26 cellular contexts compared by ENCODE assay signal in genomic region chr5:172745406-172745805, GRCh38.
"Had no signal": no experiment of that assay in that cellular context is flagged by ENCODE, and none has a peak within 500 bp of the region (broad histone marks: within the 10 kb centered on the region; RNA-seq: fewer than 3 reads in every experiment).

No MANE protein-coding gene starts in this region.

- H3K27me3 ChIP-seq: body of pancreas, MG63, SJSA1 had no signal

- H3K27ac ChIP-seq: SJSA1 had no signal

- ATAC-seq: activated CD4-positive, CD25-positive, alpha-beta regulatory T cell treated with anti-CD3 and anti-CD28 coated beads, Interleukin-2, amount 50 U/mL, for 24 hours; activated CD8-positive, alpha-beta T cell treated with anti-CD3 and anti-CD28 coated beads for 36 hours; body of pancreas; PC-3; SK-N-SH treated with all-trans-retinoic acid at 6 μM for 48 hours had no signal

- H3K4me3 ChIP-seq: body of pancreas, MG63, SJSA1 had no signal

- H3K36me3 ChIP-seq: MG63, SJSA1 had no signal

- H3K9me3 ChIP-seq: body of pancreas had no signal

- DNase-seq: activated CD4-positive, alpha-beta T cell treated with anti-CD3 and anti-CD28 coated beads for 4 hours; activated CD8-positive, alpha-beta memory T cell treated with anti-CD3 and anti-CD28 coated beads, Interleukin-2, amount 50 U/mL, for 48 hours; activated CD8-positive, alpha-beta T cell treated with anti-CD3 and anti-CD28 coated beads for 36 hours; activated T-cell treated with anti-CD3 and anti-CD28 coated beads, Interleukin-2, amount 50 U/mL, for 1 hour; aorta; body of pancreas; MG63; MV-4-11; NCI-H1092 treated with DMSO at 0.1 percent for 48 hours; NCI-H1417 treated with DMSO at 0.1 percent for 48 hours; NCI-H1694; NCI-H2029; NCI-H2107; NCI-H2171 treated with DMSO at 0.1 percent for 48 hours; NCI-H345; NCI-H510A; NCI-H526 treated with DMSO at 0.1 percent for 48 hours; NCI-H82; PC-3; SHP77; SW 1271 had no signal

- FAIRE-seq: bronchial epithelial cell, RCC 7860 had no signal
